1 cellular context compared by ENCODE assay signal in genomic region chr7:128343554-128344430, GRCh38.
A peak's percentile ranks its signal among the peaks of the same experiment; 100 is the strongest.
TF ChIP-seq lines count a peak whose summit lies in the region.

RBM28 (minus strand) TSS chr7:128343908; CDS start chr7:128343793, 115 bp downstream.

TF ChIP-seq in WTC11, 78 proteins besides CTCF, POLR2A, EP300 and RAD21 (continued from another document):
- TF ChIP-seq, protein P1, sequence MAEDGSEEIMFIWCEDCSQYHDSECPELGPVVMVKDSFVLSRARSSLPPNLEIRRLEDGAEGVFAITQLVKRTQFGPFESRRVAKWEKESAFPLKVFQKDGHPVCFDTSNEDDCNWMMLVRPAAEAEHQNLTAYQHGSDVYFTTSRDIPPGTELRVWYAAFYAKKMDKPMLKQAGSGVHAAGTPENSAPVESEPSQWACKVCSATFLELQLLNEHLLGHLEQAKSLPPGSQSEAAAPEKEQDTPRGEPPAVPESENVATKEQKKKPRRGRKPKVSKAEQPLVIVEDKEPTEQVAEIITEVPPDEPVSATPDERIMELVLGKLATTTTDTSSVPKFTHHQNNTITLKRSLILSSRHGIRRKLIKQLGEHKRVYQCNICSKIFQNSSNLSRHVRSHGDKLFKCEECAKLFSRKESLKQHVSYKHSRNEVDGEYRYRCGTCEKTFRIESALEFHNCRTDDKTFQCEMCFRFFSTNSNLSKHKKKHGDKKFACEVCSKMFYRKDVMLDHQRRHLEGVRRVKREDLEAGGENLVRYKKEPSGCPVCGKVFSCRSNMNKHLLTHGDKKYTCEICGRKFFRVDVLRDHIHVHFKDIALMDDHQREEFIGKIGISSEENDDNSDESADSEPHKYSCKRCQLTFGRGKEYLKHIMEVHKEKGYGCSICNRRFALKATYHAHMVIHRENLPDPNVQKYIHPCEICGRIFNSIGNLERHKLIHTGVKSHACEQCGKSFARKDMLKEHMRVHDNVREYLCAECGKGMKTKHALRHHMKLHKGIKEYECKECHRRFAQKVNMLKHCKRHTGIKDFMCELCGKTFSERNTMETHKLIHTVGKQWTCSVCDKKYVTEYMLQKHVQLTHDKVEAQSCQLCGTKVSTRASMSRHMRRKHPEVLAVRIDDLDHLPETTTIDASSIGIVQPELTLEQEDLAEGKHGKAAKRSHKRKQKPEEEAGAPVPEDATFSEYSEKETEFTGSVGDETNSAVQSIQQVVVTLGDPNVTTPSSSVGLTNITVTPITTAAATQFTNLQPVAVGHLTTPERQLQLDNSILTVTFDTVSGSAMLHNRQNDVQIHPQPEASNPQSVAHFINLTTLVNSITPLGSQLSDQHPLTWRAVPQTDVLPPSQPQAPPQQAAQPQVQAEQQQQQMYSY (CRISPR knock-in tag; IDR thresholded peaks at IDR 0.05) = peak; percentile 28; the same call in 1 of the 2 replicates
- 0 out of 2 replicates have a peak, but pooled peaks have one; percentile 52 for TF ChIP-seq ZNF232 (CRISPR knock-in tag; IDR thresholded peaks at IDR 0.05)
- TF ChIP-seq STAT6 (CRISPR knock-in tag; conservative IDR thresholded peaks at IDR 0.05; ENCODE audit: low read depth) = no peak
- no peak for TF ChIP-seq SOX15 (CRISPR knock-in tag; IDR thresholded peaks at IDR 0.05)
- TF ChIP-seq FOXJ3 (CRISPR knock-in tag; IDR thresholded peaks at IDR 0.05; ENCODE audit: borderline replicate concordance) = no peak
- peak; percentile 54; the same call in 1 of the 2 replicates for TF ChIP-seq E2F4 (CRISPR knock-in tag; IDR thresholded peaks at IDR 0.05; ENCODE audit: borderline replicate concordance, low read depth)
- peak; percentile 77; the same call in 1 of the 2 replicates for TF ChIP-seq MYBL2 (CRISPR knock-in tag; IDR thresholded peaks at IDR 0.05)
- no peak for TF ChIP-seq ZNF219 (CRISPR knock-in tag; IDR thresholded peaks at IDR 0.05; ENCODE audit: borderline replicate concordance)
- TF ChIP-seq ARID4B (CRISPR knock-in tag; IDR thresholded peaks at IDR 0.05; ENCODE audit: borderline replicate concordance) = peak; percentile 80; the same call in 1 of the 2 replicates
- no peak for TF ChIP-seq NFYB (CRISPR knock-in tag; conservative IDR thresholded peaks at IDR 0.05; ENCODE audit: low read depth)
- TF ChIP-seq MXD4 (CRISPR knock-in tag; IDR thresholded peaks at IDR 0.05; ENCODE audit: borderline replicate concordance) = no peak
- peak; percentile 59; the same call in 1 of the 2 replicates for TF ChIP-seq IRF2 (CRISPR knock-in tag; IDR thresholded peaks at IDR 0.05; ENCODE audit: borderline replicate concordance, low read depth)
- TF ChIP-seq ZBTB21 (CRISPR knock-in tag; IDR thresholded peaks at IDR 0.05; ENCODE audit: borderline replicate concordance) = no peak
- TF ChIP-seq, protein P2, sequence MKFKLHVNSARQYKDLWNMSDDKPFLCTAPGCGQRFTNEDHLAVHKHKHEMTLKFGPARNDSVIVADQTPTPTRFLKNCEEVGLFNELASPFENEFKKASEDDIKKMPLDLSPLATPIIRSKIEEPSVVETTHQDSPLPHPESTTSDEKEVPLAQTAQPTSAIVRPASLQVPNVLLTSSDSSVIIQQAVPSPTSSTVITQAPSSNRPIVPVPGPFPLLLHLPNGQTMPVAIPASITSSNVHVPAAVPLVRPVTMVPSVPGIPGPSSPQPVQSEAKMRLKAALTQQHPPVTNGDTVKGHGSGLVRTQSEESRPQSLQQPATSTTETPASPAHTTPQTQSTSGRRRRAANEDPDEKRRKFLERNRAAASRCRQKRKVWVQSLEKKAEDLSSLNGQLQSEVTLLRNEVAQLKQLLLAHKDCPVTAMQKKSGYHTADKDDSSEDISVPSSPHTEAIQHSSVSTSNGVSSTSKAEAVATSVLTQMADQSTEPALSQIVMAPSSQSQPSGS (CRISPR knock-in tag; IDR thresholded peaks at IDR 0.05; ENCODE audit: borderline replicate concordance, low read depth) = no peak; the same call in 1 of the 2 replicates
- TF ChIP-seq ELF4 (CRISPR knock-in tag; IDR thresholded peaks at IDR 0.05; ENCODE audit: low read depth) = no peak
- no peak for TF ChIP-seq TP53 (CRISPR knock-in tag; IDR thresholded peaks at IDR 0.05)
- no peak for TF ChIP-seq ZNF671 (CRISPR knock-in tag; IDR thresholded peaks at IDR 0.05)
- no peak for TF ChIP-seq ATF6 (CRISPR knock-in tag; IDR thresholded peaks at IDR 0.05)
- no peak for TF ChIP-seq JAZF1 (CRISPR knock-in tag; IDR thresholded peaks at IDR 0.05)
- TF ChIP-seq, protein P3, sequence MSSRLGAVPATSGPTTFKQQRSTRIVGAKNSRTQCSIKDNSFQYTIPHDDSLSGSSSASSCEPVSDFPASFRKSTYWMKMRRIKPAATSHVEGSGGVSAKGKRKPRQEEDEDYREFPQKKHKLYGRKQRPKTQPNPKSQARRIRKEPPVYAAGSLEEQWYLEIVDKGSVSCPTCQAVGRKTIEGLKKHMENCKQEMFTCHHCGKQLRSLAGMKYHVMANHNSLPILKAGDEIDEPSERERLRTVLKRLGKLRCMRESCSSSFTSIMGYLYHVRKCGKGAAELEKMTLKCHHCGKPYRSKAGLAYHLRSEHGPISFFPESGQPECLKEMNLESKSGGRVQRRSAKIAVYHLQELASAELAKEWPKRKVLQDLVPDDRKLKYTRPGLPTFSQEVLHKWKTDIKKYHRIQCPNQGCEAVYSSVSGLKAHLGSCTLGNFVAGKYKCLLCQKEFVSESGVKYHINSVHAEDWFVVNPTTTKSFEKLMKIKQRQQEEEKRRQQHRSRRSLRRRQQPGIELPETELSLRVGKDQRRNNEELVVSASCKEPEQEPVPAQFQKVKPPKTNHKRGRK (CRISPR knock-in tag; IDR thresholded peaks at IDR 0.05; ENCODE audit: borderline replicate concordance) = no peak
- TF ChIP-seq, protein P4, sequence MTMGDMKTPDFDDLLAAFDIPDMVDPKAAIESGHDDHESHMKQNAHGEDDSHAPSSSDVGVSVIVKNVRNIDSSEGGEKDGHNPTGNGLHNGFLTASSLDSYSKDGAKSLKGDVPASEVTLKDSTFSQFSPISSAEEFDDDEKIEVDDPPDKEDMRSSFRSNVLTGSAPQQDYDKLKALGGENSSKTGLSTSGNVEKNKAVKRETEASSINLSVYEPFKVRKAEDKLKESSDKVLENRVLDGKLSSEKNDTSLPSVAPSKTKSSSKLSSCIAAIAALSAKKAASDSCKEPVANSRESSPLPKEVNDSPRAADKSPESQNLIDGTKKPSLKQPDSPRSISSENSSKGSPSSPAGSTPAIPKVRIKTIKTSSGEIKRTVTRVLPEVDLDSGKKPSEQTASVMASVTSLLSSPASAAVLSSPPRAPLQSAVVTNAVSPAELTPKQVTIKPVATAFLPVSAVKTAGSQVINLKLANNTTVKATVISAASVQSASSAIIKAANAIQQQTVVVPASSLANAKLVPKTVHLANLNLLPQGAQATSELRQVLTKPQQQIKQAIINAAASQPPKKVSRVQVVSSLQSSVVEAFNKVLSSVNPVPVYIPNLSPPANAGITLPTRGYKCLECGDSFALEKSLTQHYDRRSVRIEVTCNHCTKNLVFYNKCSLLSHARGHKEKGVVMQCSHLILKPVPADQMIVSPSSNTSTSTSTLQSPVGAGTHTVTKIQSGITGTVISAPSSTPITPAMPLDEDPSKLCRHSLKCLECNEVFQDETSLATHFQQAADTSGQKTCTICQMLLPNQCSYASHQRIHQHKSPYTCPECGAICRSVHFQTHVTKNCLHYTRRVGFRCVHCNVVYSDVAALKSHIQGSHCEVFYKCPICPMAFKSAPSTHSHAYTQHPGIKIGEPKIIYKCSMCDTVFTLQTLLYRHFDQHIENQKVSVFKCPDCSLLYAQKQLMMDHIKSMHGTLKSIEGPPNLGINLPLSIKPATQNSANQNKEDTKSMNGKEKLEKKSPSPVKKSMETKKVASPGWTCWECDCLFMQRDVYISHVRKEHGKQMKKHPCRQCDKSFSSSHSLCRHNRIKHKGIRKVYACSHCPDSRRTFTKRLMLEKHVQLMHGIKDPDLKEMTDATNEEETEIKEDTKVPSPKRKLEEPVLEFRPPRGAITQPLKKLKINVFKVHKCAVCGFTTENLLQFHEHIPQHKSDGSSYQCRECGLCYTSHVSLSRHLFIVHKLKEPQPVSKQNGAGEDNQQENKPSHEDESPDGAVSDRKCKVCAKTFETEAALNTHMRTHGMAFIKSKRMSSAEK (CRISPR knock-in tag; IDR thresholded peaks at IDR 0.05; ENCODE audit: borderline replicate concordance) = no peak
- no peak for TF ChIP-seq ZNF263 (CRISPR knock-in tag; IDR thresholded peaks at IDR 0.05; ENCODE audit: low read depth)
- no peak for TF ChIP-seq NR2C2 (CRISPR knock-in tag; IDR thresholded peaks at IDR 0.05)
- TF ChIP-seq EMX1 (CRISPR knock-in tag; IDR thresholded peaks at IDR 0.05) = no peak
- TF ChIP-seq ATF3 (CRISPR knock-in tag; conservative IDR thresholded peaks at IDR 0.05) = no peak
- TF ChIP-seq TEAD4 (CRISPR knock-in tag; IDR thresholded peaks at IDR 0.05) = no peak
- TF ChIP-seq CBFB (CRISPR knock-in tag; IDR thresholded peaks at IDR 0.05; ENCODE audit: low read depth) = no peak
- TF ChIP-seq ZNF423 (CRISPR knock-in tag; IDR thresholded peaks at IDR 0.05) = peak; percentile 47; the same call in 1 of the 2 replicates
